ENCODE assay signal across 2 cellular contexts in genomic region chr14:29906256-29906885, GRCh38.
TF ChIP-seq lines count a peak whose summit lies in the region.

No MANE protein-coding gene starts in this region.

TF ChIP-seq in A549, 52 proteins besides CTCF, POLR2A, EP300 and RAD21 (continued from another document):
- TF ChIP-seq PBX3 (IDR thresholded peaks at IDR 0.05): no peak

TF ChIP-seq in WTC11, 78 proteins besides CTCF, POLR2A, EP300 and RAD21 (continued from another document):
- TF ChIP-seq ATF2 (CRISPR knock-in tag; IDR thresholded peaks at IDR 0.05; ENCODE audit: borderline replicate concordance, low read depth): no peak
- TF ChIP-seq, protein P1, sequence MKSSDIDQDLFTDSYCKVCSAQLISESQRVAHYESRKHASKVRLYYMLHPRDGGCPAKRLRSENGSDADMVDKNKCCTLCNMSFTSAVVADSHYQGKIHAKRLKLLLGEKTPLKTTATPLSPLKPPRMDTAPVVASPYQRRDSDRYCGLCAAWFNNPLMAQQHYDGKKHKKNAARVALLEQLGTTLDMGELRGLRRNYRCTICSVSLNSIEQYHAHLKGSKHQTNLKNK (CRISPR knock-in tag; IDR thresholded peaks at IDR 0.05): no peak
- TF ChIP-seq SMAD4 (CRISPR knock-in tag; IDR thresholded peaks at IDR 0.05): no peak
- TF ChIP-seq ZNF425 (CRISPR knock-in tag; conservative IDR thresholded peaks at IDR 0.05): no peak
- no peak for TF ChIP-seq HMGXB4 (CRISPR knock-in tag; IDR thresholded peaks at IDR 0.05)
- TF ChIP-seq, protein P2, sequence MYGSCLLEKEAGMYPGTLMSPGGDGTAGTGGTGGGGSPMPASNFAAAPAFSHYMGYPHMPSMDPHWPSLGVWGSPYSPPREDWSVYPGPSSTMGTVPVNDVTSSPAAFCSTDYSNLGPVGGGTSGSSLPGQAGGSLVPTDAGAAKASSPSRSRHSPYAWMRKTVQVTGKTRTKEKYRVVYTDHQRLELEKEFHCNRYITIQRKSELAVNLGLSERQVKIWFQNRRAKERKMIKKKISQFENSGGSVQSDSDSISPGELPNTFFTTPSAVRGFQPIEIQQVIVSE (CRISPR knock-in tag; IDR thresholded peaks at IDR 0.05; ENCODE audit: borderline replicate concordance): no peak
- no peak for TF ChIP-seq ESRRA (CRISPR knock-in tag; IDR thresholded peaks at IDR 0.05; ENCODE audit: borderline replicate concordance)
- TF ChIP-seq ZSCAN18 (CRISPR knock-in tag; IDR thresholded peaks at IDR 0.05): no peak
- TF ChIP-seq, protein P3, sequence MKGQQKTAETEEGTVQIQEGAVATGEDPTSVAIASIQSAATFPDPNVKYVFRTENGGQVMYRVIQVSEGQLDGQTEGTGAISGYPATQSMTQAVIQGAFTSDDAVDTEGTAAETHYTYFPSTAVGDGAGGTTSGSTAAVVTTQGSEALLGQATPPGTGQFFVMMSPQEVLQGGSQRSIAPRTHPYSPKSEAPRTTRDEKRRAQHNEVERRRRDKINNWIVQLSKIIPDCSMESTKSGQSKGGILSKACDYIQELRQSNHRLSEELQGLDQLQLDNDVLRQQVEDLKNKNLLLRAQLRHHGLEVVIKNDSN (CRISPR knock-in tag; IDR thresholded peaks at IDR 0.05): no peak
- TF ChIP-seq, protein P4, sequence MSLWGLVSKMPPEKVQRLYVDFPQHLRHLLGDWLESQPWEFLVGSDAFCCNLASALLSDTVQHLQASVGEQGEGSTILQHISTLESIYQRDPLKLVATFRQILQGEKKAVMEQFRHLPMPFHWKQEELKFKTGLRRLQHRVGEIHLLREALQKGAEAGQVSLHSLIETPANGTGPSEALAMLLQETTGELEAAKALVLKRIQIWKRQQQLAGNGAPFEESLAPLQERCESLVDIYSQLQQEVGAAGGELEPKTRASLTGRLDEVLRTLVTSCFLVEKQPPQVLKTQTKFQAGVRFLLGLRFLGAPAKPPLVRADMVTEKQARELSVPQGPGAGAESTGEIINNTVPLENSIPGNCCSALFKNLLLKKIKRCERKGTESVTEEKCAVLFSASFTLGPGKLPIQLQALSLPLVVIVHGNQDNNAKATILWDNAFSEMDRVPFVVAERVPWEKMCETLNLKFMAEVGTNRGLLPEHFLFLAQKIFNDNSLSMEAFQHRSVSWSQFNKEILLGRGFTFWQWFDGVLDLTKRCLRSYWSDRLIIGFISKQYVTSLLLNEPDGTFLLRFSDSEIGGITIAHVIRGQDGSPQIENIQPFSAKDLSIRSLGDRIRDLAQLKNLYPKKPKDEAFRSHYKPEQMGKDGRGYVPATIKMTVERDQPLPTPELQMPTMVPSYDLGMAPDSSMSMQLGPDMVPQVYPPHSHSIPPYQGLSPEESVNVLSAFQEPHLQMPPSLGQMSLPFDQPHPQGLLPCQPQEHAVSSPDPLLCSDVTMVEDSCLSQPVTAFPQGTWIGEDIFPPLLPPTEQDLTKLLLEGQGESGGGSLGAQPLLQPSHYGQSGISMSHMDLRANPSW (CRISPR knock-in tag; conservative IDR thresholded peaks at IDR 0.05; ENCODE audit: low read depth): no peak
- TF ChIP-seq, protein P5, sequence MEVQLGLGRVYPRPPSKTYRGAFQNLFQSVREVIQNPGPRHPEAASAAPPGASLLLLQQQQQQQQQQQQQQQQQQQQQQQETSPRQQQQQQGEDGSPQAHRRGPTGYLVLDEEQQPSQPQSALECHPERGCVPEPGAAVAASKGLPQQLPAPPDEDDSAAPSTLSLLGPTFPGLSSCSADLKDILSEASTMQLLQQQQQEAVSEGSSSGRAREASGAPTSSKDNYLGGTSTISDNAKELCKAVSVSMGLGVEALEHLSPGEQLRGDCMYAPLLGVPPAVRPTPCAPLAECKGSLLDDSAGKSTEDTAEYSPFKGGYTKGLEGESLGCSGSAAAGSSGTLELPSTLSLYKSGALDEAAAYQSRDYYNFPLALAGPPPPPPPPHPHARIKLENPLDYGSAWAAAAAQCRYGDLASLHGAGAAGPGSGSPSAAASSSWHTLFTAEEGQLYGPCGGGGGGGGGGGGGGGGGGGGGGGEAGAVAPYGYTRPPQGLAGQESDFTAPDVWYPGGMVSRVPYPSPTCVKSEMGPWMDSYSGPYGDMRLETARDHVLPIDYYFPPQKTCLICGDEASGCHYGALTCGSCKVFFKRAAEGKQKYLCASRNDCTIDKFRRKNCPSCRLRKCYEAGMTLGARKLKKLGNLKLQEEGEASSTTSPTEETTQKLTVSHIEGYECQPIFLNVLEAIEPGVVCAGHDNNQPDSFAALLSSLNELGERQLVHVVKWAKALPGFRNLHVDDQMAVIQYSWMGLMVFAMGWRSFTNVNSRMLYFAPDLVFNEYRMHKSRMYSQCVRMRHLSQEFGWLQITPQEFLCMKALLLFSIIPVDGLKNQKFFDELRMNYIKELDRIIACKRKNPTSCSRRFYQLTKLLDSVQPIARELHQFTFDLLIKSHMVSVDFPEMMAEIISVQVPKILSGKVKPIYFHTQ (CRISPR knock-in tag; IDR thresholded peaks at IDR 0.05): no peak
- no peak for TF ChIP-seq JUN (CRISPR knock-in tag; IDR thresholded peaks at IDR 0.05)
